In the genomic region with DNA sequence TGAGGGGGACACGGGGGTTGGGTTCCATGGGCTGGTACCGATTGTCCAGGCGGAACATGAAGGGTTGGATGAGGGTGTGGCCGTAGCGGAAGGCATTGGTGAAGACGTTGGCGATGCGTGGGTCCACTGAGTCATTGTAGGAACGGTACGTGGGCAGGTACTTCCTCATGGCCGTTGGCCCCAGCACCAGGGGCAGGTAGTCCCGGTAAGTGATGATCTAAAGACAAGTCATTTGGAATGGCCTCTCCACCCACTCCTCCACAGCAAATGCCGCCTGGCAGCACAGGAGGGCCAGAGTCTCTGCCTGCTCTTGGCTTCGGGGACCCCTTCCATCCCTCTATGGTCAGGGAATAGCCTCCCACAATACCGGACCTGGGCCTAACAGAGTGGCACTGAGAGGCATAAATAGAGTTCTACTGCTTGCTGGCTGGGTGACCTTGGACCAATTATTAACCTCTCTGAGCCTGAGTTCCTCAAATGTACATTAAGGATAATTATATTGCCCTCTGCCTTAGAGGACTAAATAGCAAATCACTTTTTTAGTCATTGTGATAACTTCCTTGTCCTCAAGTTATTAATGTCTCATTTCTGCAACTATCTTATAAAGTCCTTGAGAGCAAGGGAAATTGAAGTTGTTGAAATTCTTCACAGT, we compare ENCODE assay signal across 1 cellular context.
TF ChIP-seq lines count a peak whose summit lies in the region.

No MANE protein-coding gene starts in this region.

TF ChIP-seq in K562, 482 proteins besides CTCF, POLR2A, EP300 and RAD21:
- no peak for TF ChIP-seq BDP1 (IDR thresholded peaks at IDR 0.05; ENCODE audit: insufficient read depth, insufficient read length)
- TF ChIP-seq BCOR (IDR thresholded peaks at IDR 0.05), result peak; percentile 49; the same call in 1 of the 2 replicates
- TF ChIP-seq NCOR1 (IDR thresholded peaks at IDR 0.05), result no peak
- no peak for TF ChIP-seq PHB (CRISPR knock-in tag; IDR thresholded peaks at IDR 0.05)
- TF ChIP-seq HNRNPUL1 (IDR thresholded peaks at IDR 0.05; ENCODE audit: low read length), result no peak
- peak; percentile 53 for TF ChIP-seq RBM25 (IDR thresholded peaks at IDR 0.05; ENCODE audit: low read depth, low read length, severe bottlenecking)
- peak; percentile 52 for TF ChIP-seq EGR1 (conservative IDR thresholded peaks at IDR 0.05)
- TF ChIP-seq ZFP36 (IDR thresholded peaks at IDR 0.05; ENCODE audit: low read depth, low read length, partially characterized antibody), result peak; percentile 55
- TF ChIP-seq, protein P1, sequence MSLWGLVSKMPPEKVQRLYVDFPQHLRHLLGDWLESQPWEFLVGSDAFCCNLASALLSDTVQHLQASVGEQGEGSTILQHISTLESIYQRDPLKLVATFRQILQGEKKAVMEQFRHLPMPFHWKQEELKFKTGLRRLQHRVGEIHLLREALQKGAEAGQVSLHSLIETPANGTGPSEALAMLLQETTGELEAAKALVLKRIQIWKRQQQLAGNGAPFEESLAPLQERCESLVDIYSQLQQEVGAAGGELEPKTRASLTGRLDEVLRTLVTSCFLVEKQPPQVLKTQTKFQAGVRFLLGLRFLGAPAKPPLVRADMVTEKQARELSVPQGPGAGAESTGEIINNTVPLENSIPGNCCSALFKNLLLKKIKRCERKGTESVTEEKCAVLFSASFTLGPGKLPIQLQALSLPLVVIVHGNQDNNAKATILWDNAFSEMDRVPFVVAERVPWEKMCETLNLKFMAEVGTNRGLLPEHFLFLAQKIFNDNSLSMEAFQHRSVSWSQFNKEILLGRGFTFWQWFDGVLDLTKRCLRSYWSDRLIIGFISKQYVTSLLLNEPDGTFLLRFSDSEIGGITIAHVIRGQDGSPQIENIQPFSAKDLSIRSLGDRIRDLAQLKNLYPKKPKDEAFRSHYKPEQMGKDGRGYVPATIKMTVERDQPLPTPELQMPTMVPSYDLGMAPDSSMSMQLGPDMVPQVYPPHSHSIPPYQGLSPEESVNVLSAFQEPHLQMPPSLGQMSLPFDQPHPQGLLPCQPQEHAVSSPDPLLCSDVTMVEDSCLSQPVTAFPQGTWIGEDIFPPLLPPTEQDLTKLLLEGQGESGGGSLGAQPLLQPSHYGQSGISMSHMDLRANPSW (CRISPR knock-in tag; IDR thresholded peaks at IDR 0.05), result no peak
- no peak for TF ChIP-seq GATAD2A (IDR thresholded peaks at IDR 0.05)
- TF ChIP-seq MEF2D (tag; conservative IDR thresholded peaks at IDR 0.05; ENCODE audit: low read depth), result no peak
